Comparison of ENCODE assay signal across 8 cellular contexts in genomic region chr11:95296621-95297025, GRCh38.
DNase-seq lines count a peak whose midpoint lies in the region; ATAC-seq, FAIRE-seq and TF ChIP-seq lines count a peak whose summit lies in the region.

No MANE protein-coding gene starts in this region.

- FAIRE-seq in urothelium cell line (lab: Jason Lieb, UNC): no peak

- H3K9me2 ChIP-seq in OCI-LY1 (ENCODE audit: low read depth, low read length): no peaks in the 10 kb centered on the region

- H3K79me2 ChIP-seq in OCI-LY1 (ENCODE audit: insufficient read depth, low read length): no peaks in the 10 kb centered on the region

- H3K27ac ChIP-seq in OCI-LY1 (ENCODE audit: low read depth, low read length, poor library complexity, severe bottlenecking) (no peak overlapping the region), WERI-Rb-1 (no peak overlapping the region)

- no peak overlapping the region for H3K4me3 ChIP-seq in OCI-LY1 (ENCODE audit: low read depth, low read length, poor library complexity, severe bottlenecking)
- H3K4me3 ChIP-seq in WERI-Rb-1 (ENCODE audit: low read depth, low read length): no peak overlapping the region

- H3F3A ChIP-seq in OCI-LY1 (ENCODE audit: insufficient read depth, low read length): no peaks in the 10 kb centered on the region

- H3K36me3 ChIP-seq in OCI-LY1 (ENCODE audit: insufficient read depth, low read length) (no peaks in the 10 kb centered on the region), WERI-Rb-1 (no peaks in the 10 kb centered on the region)

- TF ChIP-seq CTCF in OCI-LY1 (IDR thresholded peaks at IDR 0.05; ENCODE audit: low read length) (no peak), WERI-Rb-1 (IDR thresholded peaks at IDR 0.05; ENCODE audit: low read depth, low read length) (no peak)

- H3K27ac Mint-ChIP-seq in activated naive CD8-positive, alpha-beta T cell treated with anti-CD3 and anti-CD28 coated beads, Interleukin-2, amount 50 U/mL, for 24 hours: no peak overlapping the region
- no peak overlapping the region for H3K27ac Mint-ChIP-seq in activated naive CD8-positive, alpha-beta T cell treated with anti-CD3 and anti-CD28 coated beads for 36 hours

- no peaks in the 10 kb centered on the region for H3K36me3 Mint-ChIP-seq in activated naive CD8-positive, alpha-beta T cell treated with anti-CD3 and anti-CD28 coated beads, Interleukin-2, amount 50 U/mL, for 24 hours (ENCODE audit: low read depth)
- H3K36me3 Mint-ChIP-seq in activated naive CD8-positive, alpha-beta T cell treated with anti-CD3 and anti-CD28 coated beads for 36 hours: no peaks in the 10 kb centered on the region

- H3K4me1 ChIP-seq in OCI-LY1 (ENCODE audit: insufficient read depth, low read length, severe bottlenecking): peaks cover 15% of the 10 kb centered on the region

- DNase-seq in activated naive CD8-positive, alpha-beta T cell treated with anti-CD3 and anti-CD28 coated beads, Interleukin-2, amount 50 U/mL, for 24 hours: no peak
- DNase-seq in activated naive CD8-positive, alpha-beta T cell treated with anti-CD3 and anti-CD28 coated beads for 36 hours: no peak
- peak; percentile 20 for DNase-seq in urothelium cell line (ENCODE audit: low spot score)
- DNase-seq in NCI-H2171 treated with DMSO at 0.1 percent for 48 hours (lab: John Stamatoyannopoulos, UW): no peak
- no peak for DNase-seq in WERI-Rb-1
- no peak for DNase-seq in cerebellar nuclear complex (lab: John Stamatoyannopoulos, UW)

- peaks cover 1% of the 10 kb centered on the region for H3K27me3 Mint-ChIP-seq in activated naive CD8-positive, alpha-beta T cell treated with anti-CD3 and anti-CD28 coated beads, Interleukin-2, amount 50 U/mL, for 24 hours
- H3K27me3 Mint-ChIP-seq in activated naive CD8-positive, alpha-beta T cell treated with anti-CD3 and anti-CD28 coated beads for 36 hours: no peaks in the 10 kb centered on the region

- no peaks in the 10 kb centered on the region for H4K20me1 ChIP-seq in OCI-LY1 (ENCODE audit: insufficient read depth, low read length)

- no peak overlapping the region for H3K4me3 Mint-ChIP-seq in activated naive CD8-positive, alpha-beta T cell treated with anti-CD3 and anti-CD28 coated beads, Interleukin-2, amount 50 U/mL, for 24 hours
- H3K4me3 Mint-ChIP-seq in activated naive CD8-positive, alpha-beta T cell treated with anti-CD3 and anti-CD28 coated beads for 36 hours: no peak overlapping the region

- H3K4me1 Mint-ChIP-seq in activated naive CD8-positive, alpha-beta T cell treated with anti-CD3 and anti-CD28 coated beads, Interleukin-2, amount 50 U/mL, for 24 hours: peaks cover 35% of the 10 kb centered on the region
- peaks cover 12% of the 10 kb centered on the region for H3K4me1 Mint-ChIP-seq in activated naive CD8-positive, alpha-beta T cell treated with anti-CD3 and anti-CD28 coated beads for 36 hours

- no peaks in the 10 kb centered on the region for H3K9me3 Mint-ChIP-seq in activated naive CD8-positive, alpha-beta T cell treated with anti-CD3 and anti-CD28 coated beads, Interleukin-2, amount 50 U/mL, for 24 hours
- H3K9me3 Mint-ChIP-seq in activated naive CD8-positive, alpha-beta T cell treated with anti-CD3 and anti-CD28 coated beads for 36 hours: no peaks in the 10 kb centered on the region

- ATAC-seq in activated naive CD8-positive, alpha-beta T cell treated with anti-CD3 and anti-CD28 coated beads, Interleukin-2, amount 50 U/mL, for 24 hours: peak; percentile 16
- ATAC-seq in HG02973 (IDR thresholded peaks at IDR 0.05; ENCODE audit: unreplicated experiment): peak; percentile 95

- H3K27me3 ChIP-seq in OCI-LY1 (ENCODE audit: insufficient read depth, low read length): no peaks in the 10 kb centered on the region
- H3K27me3 ChIP-seq in WERI-Rb-1 (ENCODE audit: insufficient read depth, low read depth, severe bottlenecking): no peaks in the 10 kb centered on the region

- no peaks in the 10 kb centered on the region for H3K9me3 ChIP-seq in OCI-LY1 (ENCODE audit: low read length)
- H3K9me3 ChIP-seq in WERI-Rb-1 (ENCODE audit: severe bottlenecking): no peaks in the 10 kb centered on the region

- H3K4me2 ChIP-seq in OCI-LY1 (ENCODE audit: low read length): 0 out of 2 replicates have a peak overlapping the region, but pooled peaks have one; percentile 18

- no peak overlapping the region for H3K9ac ChIP-seq in OCI-LY1 (ENCODE audit: low read length)

- H2AFZ ChIP-seq in OCI-LY1 (ENCODE audit: low read length): no peak overlapping the region
